Comparison of ENCODE assay signal across 8 cellular contexts in genomic region chr21:32403201-32403701, GRCh38. TPM values are rescaled to one million over a fixed set of nuclear protein-coding genes. Genes with fewer than 3 reads are reported as not detected.
DNase-seq lines count a peak whose midpoint lies in the region; ATAC-seq and TF ChIP-seq lines count a peak whose summit lies in the region.

No MANE protein-coding gene starts in this region.

- CTCF ChIA-PET in CD8-positive, alpha-beta T cell (lab: Charles Lee): interaction anchor here (0.6 to 6.1 kb wide), 17 partner anchors 8 to 209 kb away, joined by 3 to 105 read pairs (median 4); partner anchors contain the start of genes CFAP298 and URB1
- CTCF ChIA-PET in PC-9 (lab: Charles Lee): interaction anchor here (2.0 kb wide), 1 partner anchor 198 kb away, joined by 23 read pairs; no protein-coding TSS in a partner anchor

- no peaks in the 10 kb centered on the region for H3K9me3 ChIP-seq in CD8-positive, alpha-beta T cell (ENCODE audit: low read length)
- no peaks in the 10 kb centered on the region for H3K9me3 ChIP-seq in PC-9 (ENCODE audit: insufficient read depth, low read depth)
- H3K9me3 ChIP-seq in osteoblast (ENCODE audit: low read depth, low read length): no peaks in the 10 kb centered on the region

- POLR2A ChIA-PET in CD8-positive, alpha-beta T cell (lab: Charles Lee): interaction anchor here (1.3 to 2.3 kb wide), 2 partner anchors 8 to 166 kb away, joined by 4 to 6 read pairs; no protein-coding TSS in a partner anchor
- POLR2A ChIA-PET in PC-9 (lab: Charles Lee; ENCODE audit: unreplicated experiment): no interaction called here

- peak; percentile 21 to 71 (median 56) for DNase-seq in CD8-positive, alpha-beta T cell
- peak; percentile 72 for DNase-seq in HuH-7 (ENCODE audit: low spot score)
- DNase-seq in PC-9: peak in 1 of 2 experiments; percentile 36
- DNase-seq in activated T-helper 1 cell treated with anti-CD3 and anti-CD28 coated beads, Interleukin-12 subunit alpha, Interleukin-12 subunit beta, Interleukin-2, Interleukin-4 antibody, amounts not matched to agents 30 ng/mL and 10 ng/mL and 1 ng/mL, durations not matched to agents 14 hours and 24 hours and 36 hours (ENCODE audit: low spot score): peak; percentile 25
- peak; percentile 86 for DNase-seq in fibroblast of the aortic adventitia (ENCODE audit: low read depth)
- peak; percentile 91 for DNase-seq in osteoblast (ENCODE audit: insufficient read length, low spot score, missing footprints)

- no peak overlapping the region for H3K27ac ChIP-seq in CD8-positive, alpha-beta T cell (ENCODE audit: low read depth, low read length)
- no peak overlapping the region for H3K27ac ChIP-seq in PC-9
- no peak overlapping the region for H3K27ac ChIP-seq in osteoblast (ENCODE audit: low read depth, low read length)

- no peaks in the 10 kb centered on the region for H3K36me3 Mint-ChIP-seq in CD8-positive, alpha-beta T cell
- no peaks in the 10 kb centered on the region for H3K36me3 Mint-ChIP-seq in activated T-helper 1 cell treated with anti-CD3 and anti-CD28 coated beads, Interleukin-12 subunit alpha, Interleukin-12 subunit beta, Interleukin-2, Interleukin-4 antibody, amounts not matched to agents 30 ng/mL and 10 ng/mL and 1 ng/mL, durations not matched to agents 14 hours and 24 hours and 36 hours (ENCODE audit: low read depth)

- H3K4me2 ChIP-seq in PC-9 (no peak overlapping the region), osteoblast (ENCODE audit: insufficient read depth, low read length) (peak overlapping the region; percentile 22)

- peak; percentile 65 for TF ChIP-seq CTCF in CD8-positive, alpha-beta T cell (IDR thresholded peaks at IDR 0.05)
- TF ChIP-seq CTCF in PC-9 (conservative IDR thresholded peaks at IDR 0.05) (peak; percentile 65), fibroblast of the aortic adventitia (IDR thresholded peaks at IDR 0.05; ENCODE audit: insufficient read depth, low read length) (peak; percentile 65), osteoblast (IDR thresholded peaks at IDR 0.05; ENCODE audit: extremely low read depth, low read depth, low read length) (peak; percentile 83)

- no peaks in the 10 kb centered on the region for H3K27me3 ChIP-seq in CD8-positive, alpha-beta T cell (ENCODE audit: insufficient read depth, low read length)
- no peaks in the 10 kb centered on the region for H3K27me3 ChIP-seq in PC-9 (ENCODE audit: insufficient read depth, low read depth)
- peaks cover 19% of the 10 kb centered on the region for H3K27me3 ChIP-seq in osteoblast (ENCODE audit: insufficient read depth, low read length)

- no peaks in the 10 kb centered on the region for H3K9me2 ChIP-seq in PC-9 (ENCODE audit: insufficient read depth)

- H3K27me3 Mint-ChIP-seq in CD8-positive, alpha-beta T cell (ENCODE audit: low read depth): peaks cover 4% of the 10 kb centered on the region
- peaks cover 16% of the 10 kb centered on the region for H3K27me3 Mint-ChIP-seq in activated T-helper 1 cell treated with anti-CD3 and anti-CD28 coated beads, Interleukin-12 subunit alpha, Interleukin-12 subunit beta, Interleukin-2, Interleukin-4 antibody, amounts not matched to agents 30 ng/mL and 10 ng/mL and 1 ng/mL, durations not matched to agents 14 hours and 24 hours and 36 hours (ENCODE audit: insufficient read depth)

- no peak overlapping the region for H3K27ac Mint-ChIP-seq in CD8-positive, alpha-beta T cell
- no peak overlapping the region for H3K27ac Mint-ChIP-seq in activated T-helper 1 cell treated with anti-CD3 and anti-CD28 coated beads, Interleukin-12 subunit alpha, Interleukin-12 subunit beta, Interleukin-2, Interleukin-4 antibody, amounts not matched to agents 30 ng/mL and 10 ng/mL and 1 ng/mL, durations not matched to agents 14 hours and 24 hours and 36 hours

- H2AFZ ChIP-seq in PC-9: no peak overlapping the region
- peak overlapping the region; percentile 61 for H2AFZ ChIP-seq in osteoblast (ENCODE audit: low read length)

- H3K9me3 Mint-ChIP-seq in CD8-positive, alpha-beta T cell: no peaks in the 10 kb centered on the region
- no peaks in the 10 kb centered on the region for H3K9me3 Mint-ChIP-seq in activated T-helper 1 cell treated with anti-CD3 and anti-CD28 coated beads, Interleukin-12 subunit alpha, Interleukin-12 subunit beta, Interleukin-2, Interleukin-4 antibody, amounts not matched to agents 30 ng/mL and 10 ng/mL and 1 ng/mL, durations not matched to agents 14 hours and 24 hours and 36 hours

- intact Hi-C loops in CD8-positive, alpha-beta T cell (cut with DNase I, micrococcal nuclease): loop anchor here (1.0 to 2.0 kb wide), 3 partner anchors 166 to 198 kb away; no protein-coding TSS in a partner anchor
- intact Hi-C loops in PC-9 (cut with micrococcal nuclease; ENCODE audit: unreplicated experiment): loop anchor here (1.0 to 2.0 kb wide), 2 partner anchors 166 to 198 kb away; no protein-coding TSS in a partner anchor
- intact Hi-C loops in activated T-helper 1 cell treated with anti-CD3 and anti-CD28 coated beads, Interleukin-12 subunit alpha, Interleukin-12 subunit beta, Interleukin-2, Interleukin-4 antibody, amounts not matched to agents 30 ng/mL and 10 ng/mL and 1 ng/mL, durations not matched to agents 14 hours and 24 hours and 36 hours (cut with micrococcal nuclease): loop anchor here (1.0 kb wide), 2 partner anchors 166 to 198 kb away; no protein-coding TSS in a partner anchor

- H3K4me1 ChIP-seq in CD8-positive, alpha-beta T cell (ENCODE audit: insufficient read depth, low read length): peaks cover 6% of the 10 kb centered on the region
- no peaks in the 10 kb centered on the region for H3K4me1 ChIP-seq in PC-9 (replicated peaks; ENCODE audit: insufficient read depth)
- no peaks in the 10 kb centered on the region for H3K4me1 ChIP-seq in osteoblast (ENCODE audit: insufficient read depth, low read length)

- no TSS peak for BruUV-seq in PC-9 (replicated peaks; lab: Mats Ljungman, UMichigan)

- H3K79me2 ChIP-seq in PC-9 (ENCODE audit: low read depth): no peaks in the 10 kb centered on the region
- no peaks in the 10 kb centered on the region for H3K79me2 ChIP-seq in osteoblast (ENCODE audit: insufficient read depth, low read length)

- H3K4me3 ChIP-seq in CD8-positive, alpha-beta T cell (ENCODE audit: low read depth, low read length): no peak overlapping the region
- H3K4me3 ChIP-seq in PC-9: no peak overlapping the region
- no peak overlapping the region for H3K4me3 ChIP-seq in fibroblast of the aortic adventitia (ENCODE audit: low read depth, low read length)
- no peak overlapping the region for H3K4me3 ChIP-seq in osteoblast (ENCODE audit: insufficient read depth, low read length)

- H4K20me1 ChIP-seq in PC-9 (ENCODE audit: insufficient read depth) (no peaks in the 10 kb centered on the region), osteoblast (ENCODE audit: insufficient read depth, low read length) (no peaks in the 10 kb centered on the region)

- H3K4me1 Mint-ChIP-seq in CD8-positive, alpha-beta T cell (ENCODE audit: low read depth): peaks cover 15% of the 10 kb centered on the region
- peaks cover 9% of the 10 kb centered on the region for H3K4me1 Mint-ChIP-seq in activated T-helper 1 cell treated with anti-CD3 and anti-CD28 coated beads, Interleukin-12 subunit alpha, Interleukin-12 subunit beta, Interleukin-2, Interleukin-4 antibody, amounts not matched to agents 30 ng/mL and 10 ng/mL and 1 ng/mL, durations not matched to agents 14 hours and 24 hours and 36 hours (ENCODE audit: low read depth)

- peak; percentile 81 for ATAC-seq in CD8-positive, alpha-beta T cell
- ATAC-seq in GM21423 (IDR thresholded peaks at IDR 0.05; ENCODE audit: unreplicated experiment): no peak
- no peak for ATAC-seq in HG03175 (IDR thresholded peaks at IDR 0.05; ENCODE audit: unreplicated experiment)

- H3F3A ChIP-seq in PC-9 (ENCODE audit: insufficient read depth, low read depth): no peaks in the 10 kb centered on the region

- no peak overlapping the region for H3K4me3 Mint-ChIP-seq in CD8-positive, alpha-beta T cell
- H3K4me3 Mint-ChIP-seq in activated T-helper 1 cell treated with anti-CD3 and anti-CD28 coated beads, Interleukin-12 subunit alpha, Interleukin-12 subunit beta, Interleukin-2, Interleukin-4 antibody, amounts not matched to agents 30 ng/mL and 10 ng/mL and 1 ng/mL, durations not matched to agents 14 hours and 24 hours and 36 hours: no peak overlapping the region

- no peaks in the 10 kb centered on the region for H3K36me3 ChIP-seq in CD8-positive, alpha-beta T cell (ENCODE audit: insufficient read depth, low read length)
- H3K36me3 ChIP-seq in PC-9 (ENCODE audit: low read depth) (no peaks in the 10 kb centered on the region), osteoblast (ENCODE audit: insufficient read depth, low read length) (no peaks in the 10 kb centered on the region)

RNA-seq across cellular contexts. Expression of gene EVA1C, which starts 9.3 kb away (rescaled TPM):
- 10 to 100 TPM in 1 of 2 experiments, 1 to 10 TPM in 1; 6.9 to 10.3 TPM for total RNA-seq in CD8-positive, alpha-beta T cell
- 3.0 and 3.1 TPM in 2 replicates for total RNA-seq in PC-9 (2021)
- 6.2 and 7.6 TPM in 2 replicates for total RNA-seq in activated T-helper 1 cell treated with anti-CD3 and anti-CD28 coated beads, Interleukin-12 subunit alpha, Interleukin-12 subunit beta, Interleukin-2, Interleukin-4 antibody, amounts not matched to agents 30 ng/mL and 10 ng/mL and 1 ng/mL, durations not matched to agents 14 hours and 24 hours and 36 hours
- total RNA-seq in fibroblast of the aortic adventitia (ENCODE audit: low replicate concordance): 14.5 and 17.8 TPM in 2 replicates
- 5.0 and 8.0 TPM in 2 replicates for total RNA-seq in osteoblast

RNA-seq across cellular contexts. Expression of gene URB1, which starts 10.4 kb away (rescaled TPM):
- 1 to 10 TPM; 5.4 to 5.9 TPM for total RNA-seq in CD8-positive, alpha-beta T cell
- total RNA-seq in PC-9 (2021) (11.0 TPM in 2 replicates), fibroblast of the aortic adventitia (ENCODE audit: low replicate concordance) (16.7 and 21.1 TPM in 2 replicates), osteoblast (15.9 and 21.7 TPM in 2 replicates)
- 42.1 and 42.8 TPM in 2 replicates for total RNA-seq in activated T-helper 1 cell treated with anti-CD3 and anti-CD28 coated beads, Interleukin-12 subunit alpha, Interleukin-12 subunit beta, Interleukin-2, Interleukin-4 antibody, amounts not matched to agents 30 ng/mL and 10 ng/mL and 1 ng/mL, durations not matched to agents 14 hours and 24 hours and 36 hours
